ENCODE assay signal across 1 cellular context in the genomic region with DNA sequence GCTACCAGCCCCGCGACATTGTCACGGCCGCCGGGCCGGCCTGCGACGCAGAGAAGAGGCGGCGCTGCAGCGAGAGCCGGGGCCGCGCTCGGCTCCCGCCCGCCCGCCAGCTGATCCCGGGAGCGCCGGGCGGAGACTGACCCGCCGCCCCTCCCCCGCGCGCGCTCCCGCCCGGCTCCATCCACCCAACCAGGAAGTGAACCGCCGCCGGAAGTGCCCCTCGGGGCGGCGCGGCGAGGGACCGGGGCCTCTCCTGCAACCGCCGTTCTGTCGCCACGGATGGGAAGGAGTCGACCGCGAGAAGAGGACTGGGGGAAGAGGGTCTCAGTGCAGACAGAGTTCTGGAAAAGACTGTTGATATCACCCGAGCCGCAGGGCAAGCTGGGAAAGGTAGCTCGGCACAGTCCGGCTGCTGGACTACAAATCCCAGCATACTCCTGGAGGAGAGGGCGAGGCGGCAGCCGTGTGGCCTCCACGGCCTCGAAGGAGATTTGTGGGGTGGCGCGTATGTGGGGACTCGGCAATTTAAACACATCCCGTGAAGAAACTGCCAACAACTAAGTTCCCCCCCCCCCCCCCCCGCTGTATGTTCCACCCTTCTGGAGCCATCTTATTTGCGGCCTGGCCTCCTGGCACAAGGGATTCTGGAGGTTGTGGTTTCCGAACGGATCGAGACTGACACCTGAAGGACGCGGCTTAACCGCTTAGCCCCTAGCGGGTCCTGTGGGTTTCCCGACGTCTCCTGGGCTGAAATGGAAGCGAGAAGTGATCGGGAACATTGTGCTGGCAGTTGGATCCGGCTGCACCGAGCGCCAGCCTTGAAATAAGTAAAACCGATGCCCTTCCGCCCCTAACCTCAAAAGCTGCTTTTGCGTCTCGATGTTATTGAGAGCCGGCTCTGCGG.
TF ChIP-seq lines count a peak whose summit lies in the region.

Gene AAK1, minus strand, starts transcription at position 138 of the 904 bp plus-strand sequence. CDS start 699 bp downstream, outside the sequence.

TF ChIP-seq in GM12878, 131 proteins besides CTCF, POLR2A, EP300 and RAD21 (continued from another document):
- no peak for TF ChIP-seq PRDM15 (CRISPR knock-in tag; IDR thresholded peaks at IDR 0.05)
- TF ChIP-seq ZNF207 (IDR thresholded peaks at IDR 0.05; ENCODE audit: borderline replicate concordance), result no peak
- TF ChIP-seq SMC3 (IDR thresholded peaks at IDR 0.05; ENCODE audit: borderline replicate concordance, low read length), result no peak
- 0 out of 2 replicates have a peak, but pooled peaks have one; percentile 21 for TF ChIP-seq IRF4 (IDR thresholded peaks at IDR 0.05; ENCODE audit: low read depth, low read length)
- TF ChIP-seq NR2F1 (conservative IDR thresholded peaks at IDR 0.05), result peak; percentile 67
- TF ChIP-seq, protein P1, sequence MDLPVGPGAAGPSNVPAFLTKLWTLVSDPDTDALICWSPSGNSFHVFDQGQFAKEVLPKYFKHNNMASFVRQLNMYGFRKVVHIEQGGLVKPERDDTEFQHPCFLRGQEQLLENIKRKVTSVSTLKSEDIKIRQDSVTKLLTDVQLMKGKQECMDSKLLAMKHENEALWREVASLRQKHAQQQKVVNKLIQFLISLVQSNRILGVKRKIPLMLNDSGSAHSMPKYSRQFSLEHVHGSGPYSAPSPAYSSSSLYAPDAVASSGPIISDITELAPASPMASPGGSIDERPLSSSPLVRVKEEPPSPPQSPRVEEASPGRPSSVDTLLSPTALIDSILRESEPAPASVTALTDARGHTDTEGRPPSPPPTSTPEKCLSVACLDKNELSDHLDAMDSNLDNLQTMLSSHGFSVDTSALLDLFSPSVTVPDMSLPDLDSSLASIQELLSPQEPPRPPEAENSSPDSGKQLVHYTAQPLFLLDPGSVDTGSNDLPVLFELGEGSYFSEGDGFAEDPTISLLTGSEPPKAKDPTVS (IDR thresholded peaks at IDR 0.05; ENCODE audit: low read depth, low read length), result no peak
- peak; percentile 58; the same call in 1 of the 2 replicates for TF ChIP-seq NBN (IDR thresholded peaks at IDR 0.05)
- 0 out of 2 replicates have a peak, but pooled peaks have one; percentile 2 for TF ChIP-seq FOXM1 (IDR thresholded peaks at IDR 0.05; ENCODE audit: low read depth, low read length)
- TF ChIP-seq SRF (IDR thresholded peaks at IDR 0.05; ENCODE audit: low read depth in 2 of 2, low read length in 2 of 2), result no peak
- peak; percentile 80 for TF ChIP-seq CBFB (IDR thresholded peaks at IDR 0.05; ENCODE audit: low read depth)
- TF ChIP-seq MEF2A (IDR thresholded peaks at IDR 0.05; ENCODE audit: insufficient read depth, low read depth, low read length), result peak; percentile 62; the same call in 1 of the 2 replicates
- TF ChIP-seq RBBP5 (conservative IDR thresholded peaks at IDR 0.05), result 0 out of 2 replicates have a peak, but pooled peaks have one; percentile 79
- TF ChIP-seq BRCA1 (IDR thresholded peaks at IDR 0.05; ENCODE audit: low read depth, low read length), result no peak
- no peak for TF ChIP-seq BCLAF1 (IDR thresholded peaks at IDR 0.05)
- peak; percentile 88 for TF ChIP-seq ELK1 (IDR thresholded peaks at IDR 0.05; ENCODE audit: low read depth, low read length)
- no peak for TF ChIP-seq NR2C2 (IDR thresholded peaks at IDR 0.05; ENCODE audit: borderline replicate concordance, control insufficient read depth, insufficient read length, low read depth)
- TF ChIP-seq TAF1 (IDR thresholded peaks at IDR 0.05; ENCODE audit: borderline replicate concordance, low read depth, low read length), result peak; percentile 37; the same call in 1 of the 2 replicates
- TF ChIP-seq KAT2A (conservative IDR thresholded peaks at IDR 0.05; ENCODE audit: control insufficient read depth, low read depth, low read length), result no peak
- peak in 1 of 2 experiments; percentile 52; a peak in 1 of 3 replicates for TF ChIP-seq EGR1 (IDR thresholded peaks at IDR 0.05; ENCODE audit: borderline replicate concordance in 1 of 2, low read depth in 2 of 2, low read length in 2 of 2)
- peak; percentile 86 for TF ChIP-seq GABPA (IDR thresholded peaks at IDR 0.05; ENCODE audit: low read depth)
- TF ChIP-seq USF2 (IDR thresholded peaks at IDR 0.05; ENCODE audit: borderline replicate concordance, low read depth, low read length), result no peak
- TF ChIP-seq KLF5 (IDR thresholded peaks at IDR 0.05; ENCODE audit: partially characterized antibody), result peak; percentile 8
- no peak for TF ChIP-seq CREM (IDR thresholded peaks at IDR 0.05; ENCODE audit: low read depth)
- TF ChIP-seq, protein P2, sequence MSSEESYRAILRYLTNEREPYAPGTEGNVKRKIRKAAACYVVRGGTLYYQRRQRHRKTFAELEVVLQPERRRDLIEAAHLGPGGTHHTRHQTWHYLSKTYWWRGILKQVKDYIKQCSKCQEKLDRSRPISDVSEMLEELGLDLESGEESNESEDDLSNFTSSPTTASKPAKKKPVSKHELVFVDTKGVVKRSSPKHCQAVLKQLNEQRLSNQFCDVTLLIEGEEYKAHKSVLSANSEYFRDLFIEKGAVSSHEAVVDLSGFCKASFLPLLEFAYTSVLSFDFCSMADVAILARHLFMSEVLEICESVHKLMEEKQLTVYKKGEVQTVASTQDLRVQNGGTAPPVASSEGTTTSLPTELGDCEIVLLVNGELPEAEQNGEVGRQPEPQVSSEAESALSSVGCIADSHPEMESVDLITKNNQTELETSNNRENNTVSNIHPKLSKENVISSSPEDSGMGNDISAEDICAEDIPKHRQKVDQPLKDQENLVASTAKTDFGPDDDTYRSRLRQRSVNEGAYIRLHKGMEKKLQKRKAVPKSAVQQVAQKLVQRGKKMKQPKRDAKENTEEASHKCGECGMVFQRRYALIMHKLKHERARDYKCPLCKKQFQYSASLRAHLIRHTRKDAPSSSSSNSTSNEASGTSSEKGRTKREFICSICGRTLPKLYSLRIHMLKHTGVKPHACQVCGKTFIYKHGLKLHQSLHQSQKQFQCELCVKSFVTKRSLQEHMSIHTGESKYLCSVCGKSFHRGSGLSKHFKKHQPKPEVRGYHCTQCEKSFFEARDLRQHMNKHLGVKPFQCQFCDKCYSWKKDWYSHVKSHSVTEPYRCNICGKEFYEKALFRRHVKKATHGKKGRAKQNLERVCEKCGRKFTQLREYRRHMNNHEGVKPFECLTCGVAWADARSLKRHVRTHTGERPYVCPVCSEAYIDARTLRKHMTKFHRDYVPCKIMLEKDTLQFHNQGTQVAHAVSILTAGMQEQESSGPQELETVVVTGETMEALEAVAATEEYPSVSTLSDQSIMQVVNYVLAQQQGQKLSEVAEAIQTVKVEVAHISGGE (CRISPR knock-in tag; IDR thresholded peaks at IDR 0.05), result peak; percentile 51; the same call in 1 of the 2 replicates
- TF ChIP-seq E4F1 (IDR thresholded peaks at IDR 0.05; ENCODE audit: borderline replicate concordance, partially characterized antibody), result peak; percentile 89
- no peak for TF ChIP-seq STAT1 (conservative IDR thresholded peaks at IDR 0.05)
- TF ChIP-seq IRF5 (IDR thresholded peaks at IDR 0.05; ENCODE audit: borderline replicate concordance), result no peak
- TF ChIP-seq NFIC (IDR thresholded peaks at IDR 0.05; ENCODE audit: low read depth, low read length), result peak; percentile 34; the same call in 1 of the 2 replicates
